ENCODE assay signal across 22 cellular contexts in the genomic region with DNA sequence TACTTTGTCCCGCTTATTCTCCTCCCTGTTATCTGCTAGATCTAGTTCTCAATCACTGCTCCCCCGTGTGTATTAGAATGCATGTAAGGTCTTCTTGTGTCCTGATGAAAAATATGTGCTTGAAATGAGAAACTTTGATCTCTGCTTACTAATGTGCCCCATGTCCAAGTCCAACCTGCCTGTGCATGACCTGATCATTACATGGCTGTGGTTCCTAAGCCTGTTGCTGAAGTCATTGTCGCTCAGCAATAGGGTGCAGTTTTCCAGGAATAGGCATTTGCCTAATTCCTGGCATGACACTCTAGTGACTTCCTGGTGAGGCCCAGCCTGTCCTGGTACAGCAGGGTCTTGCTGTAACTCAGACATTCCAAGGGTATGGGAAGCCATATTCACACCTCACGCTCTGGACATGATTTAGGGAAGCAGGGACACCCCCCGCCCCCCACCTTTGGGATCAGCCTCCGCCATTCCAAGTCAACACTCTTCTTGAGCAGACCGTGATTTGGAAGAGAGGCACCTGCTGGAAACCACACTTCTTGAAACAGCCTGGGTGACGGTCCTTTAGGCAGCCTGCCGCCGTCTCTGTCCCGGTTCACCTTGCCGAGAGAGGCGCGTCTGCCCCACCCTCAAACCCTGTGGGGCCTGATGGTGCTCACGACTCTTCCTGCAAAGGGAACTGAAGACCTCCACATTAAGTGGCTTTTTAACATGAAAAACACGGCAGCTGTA.
DNase-seq lines count a peak whose midpoint lies in the region; ATAC-seq and TF ChIP-seq lines count a peak whose summit lies in the region.
"Had no signal": no experiment of that assay in that cellular context is flagged by ENCODE, and none has a peak within 500 bp of the region (broad histone marks: within the 10 kb centered on the region; RNA-seq: fewer than 3 reads in every experiment).

No MANE protein-coding gene starts in this region.

- H3K27me3 ChIP-seq in liver (ENCODE audit: control insufficient read depth in 4 of 4, insufficient read depth in 4 of 4, low read length in 3 of 4) = no peaks in the 10 kb centered on the region
- H3K27me3 ChIP-seq in vagina = no peaks in the 10 kb centered on the region
- H3K27me3 ChIP-seq: ovary had no signal

- H3K36me3 ChIP-seq in liver (ENCODE audit: control insufficient read depth in 4 of 4, insufficient read depth in 3 of 4, low read depth in 1 of 4, low read length in 3 of 4) (peaks cover 14 to 63% (median 46%) of the 10 kb centered on the region in 4 donors), vagina (peaks cover 4 to 80% of the 10 kb centered on the region in 2 donors)
- H3K36me3 ChIP-seq: ovary had no signal

- no peak overlapping the region for H3K9ac ChIP-seq in liver (ENCODE audit: low read depth in 1 of 2, low read length in 2 of 2)

- WGBS in liver = 91% methylated on average over 16 of the region's 16 CpGs

- TF ChIP-seq POLR2A in vagina (IDR thresholded peaks at IDR 0.05) = no peak

- peak overlapping the region; percentile 47 for H3K27ac ChIP-seq in VCaP
- H3K27ac ChIP-seq in liver (ENCODE audit: low read depth in 1 of 2, low read length in 2 of 2) = peak overlapping the region in 1 of 2 donors; percentile 7
- H3K27ac ChIP-seq in vagina = peak overlapping the region; percentile 46
- H3K27ac ChIP-seq: ovary had no signal

- H3K4me3 ChIP-seq in liver (ENCODE audit: low read depth in 1 of 3, low read length in 3 of 3) (no peak overlapping the region), vagina (no peak overlapping the region)
- H3K4me3 ChIP-seq: ovary had no signal

- intact Hi-C loops in Right ventricle myocardium superior (cut with DNase I) (no loop called here), Right ventricle myocardium inferior (cut with DNase I) (no loop called here), vagina (cut with DNase I) (loop anchor here (2.0 kb wide), 1 partner anchor 401 kb away; no protein-coding TSS in a partner anchor), cardiac septum (cut with DNase I) (no loop called here)

- no peak for ATAC-seq in Right ventricle myocardium superior (ENCODE audit: poor library complexity)
- no peak for ATAC-seq in Right ventricle myocardium inferior
- no peak for ATAC-seq in GM21360 (IDR thresholded peaks at IDR 0.05; ENCODE audit: unreplicated experiment)
- ATAC-seq: naive thymus-derived CD4-positive, alpha-beta T cell; sciatic nerve; SK-N-SH treated with all-trans-retinoic acid at 6 μM for 48 hours had no signal

- H3K4me1 ChIP-seq in liver (ENCODE audit: control insufficient read depth in 4 of 4, insufficient read depth in 4 of 4, low read length in 3 of 4) = no peaks in the 10 kb centered on the region
- peaks cover 21% of the 10 kb centered on the region for H3K4me1 ChIP-seq in vagina

- DNase-seq in Right ventricle myocardium superior (peak; percentile 28), Right ventricle myocardium inferior (ENCODE audit: missing footprints) (no peak), vagina (ENCODE audit: extremely low spot score in 2 of 2) (no peak), hypothalamus (lab: John Stamatoyannopoulos, UW) (no peak), cardiac septum (ENCODE audit: low spot score) (no peak)
- DNase-seq: activated CD4-positive, alpha-beta T cell treated with anti-CD3 and anti-CD28 coated beads for 1 hour; activated effector memory CD4-positive, alpha-beta T cell treated with anti-CD3 and anti-CD28 coated beads, Interleukin-2, amount 50 U/mL, for 16 hours; CD4-positive, CD25-positive, alpha-beta regulatory T cell; DMS79; Kasumi-1; naive thymus-derived CD4-positive, alpha-beta T cell; NCI-H1092; NCI-H2081 treated with DMSO at 0.1 percent for 48 hours; NCI-H526 treated with DMSO at 0.1 percent for 48 hours; stimulated activated naive CD4-positive, alpha-beta T cell; T1000 had no signal

- TF ChIP-seq RAD21 in liver (IDR thresholded peaks at IDR 0.05) = no peak

- H3K9me3 ChIP-seq in liver (ENCODE audit: control insufficient read depth in 4 of 4, low read length in 3 of 4) = no peaks in the 10 kb centered on the region
- no peaks in the 10 kb centered on the region for H3K9me3 ChIP-seq in vagina
- H3K9me3 ChIP-seq: ovary had no signal

- TF ChIP-seq CTCF in VCaP (conservative IDR thresholded peaks at IDR 0.05) (no peak), liver (IDR thresholded peaks at IDR 0.05; ENCODE audit: low read depth, low read length, missing input control) (no peak), vagina (IDR thresholded peaks at IDR 0.05) (no peak)

TF ChIP-seq in liver, 16 proteins besides CTCF, POLR2A, EP300 and RAD21:
- peak in 1 of 2 donors; percentile 47 for TF ChIP-seq RXRA (IDR thresholded peaks at IDR 0.05)
- TF ChIP-seq, protein P1, sequence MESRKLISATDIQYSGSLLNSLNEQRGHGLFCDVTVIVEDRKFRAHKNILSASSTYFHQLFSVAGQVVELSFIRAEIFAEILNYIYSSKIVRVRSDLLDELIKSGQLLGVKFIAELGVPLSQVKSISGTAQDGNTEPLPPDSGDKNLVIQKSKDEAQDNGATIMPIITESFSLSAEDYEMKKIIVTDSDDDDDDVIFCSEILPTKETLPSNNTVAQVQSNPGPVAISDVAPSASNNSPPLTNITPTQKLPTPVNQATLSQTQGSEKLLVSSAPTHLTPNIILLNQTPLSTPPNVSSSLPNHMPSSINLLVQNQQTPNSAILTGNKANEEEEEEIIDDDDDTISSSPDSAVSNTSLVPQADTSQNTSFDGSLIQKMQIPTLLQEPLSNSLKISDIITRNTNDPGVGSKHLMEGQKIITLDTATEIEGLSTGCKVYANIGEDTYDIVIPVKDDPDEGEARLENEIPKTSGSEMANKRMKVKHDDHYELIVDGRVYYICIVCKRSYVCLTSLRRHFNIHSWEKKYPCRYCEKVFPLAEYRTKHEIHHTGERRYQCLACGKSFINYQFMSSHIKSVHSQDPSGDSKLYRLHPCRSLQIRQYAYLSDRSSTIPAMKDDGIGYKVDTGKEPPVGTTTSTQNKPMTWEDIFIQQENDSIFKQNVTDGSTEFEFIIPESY (IDR thresholded peaks at IDR 0.05) = no peak
- TF ChIP-seq FOXA1 (IDR thresholded peaks at IDR 0.05) = no peak
- TF ChIP-seq HNF4A (conservative IDR thresholded peaks at IDR 0.05) = peak; percentile 54 to 81
